In genomic region chr4:141636077-141636770, GRCh38 we compare ENCODE assay signal across 8 cellular contexts. TPM values are rescaled to one million over a fixed set of nuclear protein-coding genes. Genes with fewer than 3 reads are reported as not detected.
DNase-seq lines count a peak whose midpoint lies in the region; FAIRE-seq and TF ChIP-seq lines count a peak whose summit lies in the region.

IL15 (plus strand) TSS chr4:141636583; CDS start chr4:141719465, 82,882 bp downstream.

- no peak within 1 kb of the TSS for H4K91ac ChIP-seq in H1 (replicated peaks; ENCODE audit: insufficient read length, low read length)

- H3K9ac ChIP-seq in H1 (replicated peaks in 1 of 4; ENCODE audit: extremely low read depth in 1 of 4, low read depth in 3 of 4, low read length in 3 of 4): no peak within 1 kb of the TSS

- H3K4ac ChIP-seq in H1 (replicated peaks; ENCODE audit: insufficient read length, low read depth, low read length): no peak within 1 kb of the TSS

- peaks cover 0 to 4% (median under 1%) of the 10 kb centered on the region in 4 experiments; a peak in 2 of 7 replicates for H3K4me1 ChIP-seq in H1 (replicated peaks in 1 of 4; ENCODE audit: control insufficient read depth in 3 of 4, insufficient read depth in 4 of 4, low read length in 3 of 4)
- peaks cover 33% of the 10 kb centered on the region for H3K4me1 ChIP-seq in mononuclear cell (ENCODE audit: insufficient read depth, low read length)

- H3K27ac ChIP-seq in H1 (ENCODE audit: low read depth, low read length): no peak within 1 kb of the TSS

- H3K14ac ChIP-seq in H1 (ENCODE audit: insufficient read length): no peak within 1 kb of the TSS

- no peak within 1 kb of the TSS for H3K56ac ChIP-seq in H1 (replicated peaks; ENCODE audit: insufficient read length, low read depth, low read length)

- H3K36me3 ChIP-seq in H1 (ENCODE audit: control insufficient read depth in 2 of 4, insufficient read depth in 4 of 4, low read length in 3 of 4): no peaks in the 10 kb centered on the region

- no peak within 1 kb of the TSS for H2AK5ac ChIP-seq in H1 (ENCODE audit: low read depth, low read length)

- H3K18ac ChIP-seq in H1 (ENCODE audit: extremely low read depth, low read length): peak within 1 kb of the TSS; percentile 25; the same call in 1 of the 2 replicates

- no peak within 1 kb of the TSS for H2BK20ac ChIP-seq in H1 (ENCODE audit: low read length)

- H4K8ac ChIP-seq in H1 (ENCODE audit: extremely low read depth, insufficient read depth, low read length): 0 out of 2 replicates have a peak within 1 kb of the TSS, but pooled peaks have one; percentile 36

- POLR2A ChIA-PET in H1 (lab: Charles Lee; ENCODE audit: partially characterized antibody): interaction anchor here (1.6 kb wide), 1 partner anchor 11 kb away, joined by 4 read pairs; no protein-coding TSS in a partner anchor

- H2AFZ ChIP-seq in H1 (ENCODE audit: low read length): peak within 1 kb of the TSS; percentile 56

- H4K20me1 ChIP-seq in H1 (replicated peaks in 1 of 2; ENCODE audit: control insufficient read depth in 1 of 2, insufficient read depth in 2 of 2, low read length in 2 of 2): no peaks in the 10 kb centered on the region

- CTCF ChIA-PET in H1 (lab: Charles Lee; ENCODE audit: partially characterized antibody): interaction anchor here (0.8 to 3.5 kb wide), 5 partner anchors 11 to 144 kb away, joined by 3 to 12 read pairs (median 3); no protein-coding TSS in a partner anchor

- H3K79me2 ChIP-seq in H1 (ENCODE audit: control insufficient read depth in 1 of 2, insufficient read depth in 2 of 2, low read length in 2 of 2): no peaks in the 10 kb centered on the region

- no peak within 1 kb of the TSS for H3K23ac ChIP-seq in H1 (ENCODE audit: insufficient read length)

- whole genome bisulfite sequencing in H1 (ENCODE audit: extremely low coverage in 1 of 2, insufficient coverage in 1 of 2, insufficient read length in 1 of 2, insufficient replicate concordance in 2 of 2, low coverage in 1 of 2, low lambda C conversion rate in 2 of 2, missing lambda C conversion rate in 1 of 2), 2 experiments: 5% methylated on average over 40 of the region's 43 CpGs; no CpG with 5 or more reads in 1 of the 2 experiments

- H3K23me2 ChIP-seq in H1 (ENCODE audit: low read depth, low read length): peaks cover 8% of the 10 kb centered on the region

- no peaks in the 10 kb centered on the region for H3K79me1 ChIP-seq in H1 (ENCODE audit: low read depth, low read length)

- no peak for TF ChIP-seq RAD21 in H1 (IDR thresholded peaks at IDR 0.05 in 1 of 2, conservative IDR thresholded peaks at IDR 0.05 in 1 of 2; ENCODE audit: low read depth in 2 of 2, low read length in 2 of 2)

- FAIRE-seq in H54 (lab: Jason Lieb, UNC) (no peak), H1 (lab: Jason Lieb, UNC) (no peak)

- no peak for TF ChIP-seq CTCF in GM12865 (IDR thresholded peaks at IDR 0.05; ENCODE audit: insufficient read depth, low read depth, low read length, missing control alignments)
- TF ChIP-seq CTCF in H1 (IDR thresholded peaks at IDR 0.05; ENCODE audit: control extremely low read depth in 1 of 3, insufficient read depth in 1 of 3, low read depth in 1 of 3, low read length in 3 of 3): no peak

- no peak within 1 kb of the TSS for H2BK120ac ChIP-seq in H1 (replicated peaks; ENCODE audit: low read depth, low read length)

- H3K9me3 ChIP-seq in H1 (ENCODE audit: insufficient read depth in 2 of 2, low read depth in 1 of 2, low read length in 1 of 2) (no peaks in the 10 kb centered on the region), mononuclear cell (ENCODE audit: low read depth, low read length) (no peaks in the 10 kb centered on the region)

- H2BK12ac ChIP-seq in H1 (ENCODE audit: low read depth, low read length): 0 out of 2 replicates have a peak within 1 kb of the TSS, but pooled peaks have one; percentile 42

- peak within 1 kb of the TSS; percentile 67 to 83 for H3K4me2 ChIP-seq in H1 (ENCODE audit: insufficient read depth in 1 of 2, low read depth in 2 of 2, low read length in 2 of 2)

- no peak within 1 kb of the TSS for H4K5ac ChIP-seq in H1 (ENCODE audit: insufficient read length, low read depth, low read length)

- H3K4me3 ChIP-seq in GM12865 (ENCODE audit: low read depth, low read length) (peak within 1 kb of the TSS; percentile 75), H1 (ENCODE audit: extremely low read depth in 1 of 4, insufficient read depth in 2 of 4, low read depth in 3 of 4, low read length in 4 of 4) (peak within 1 kb of the TSS; percentile 46 to 85 (median 68)), mononuclear cell (ENCODE audit: low read length) (peak within 1 kb of the TSS; percentile 84)

- H3K27me3 ChIP-seq in H1 (replicated peaks in 1 of 4; ENCODE audit: control insufficient read depth in 3 of 4, extremely low read depth in 1 of 4, insufficient read depth in 3 of 4, low read length in 3 of 4) (peaks cover 1 to 20% (median 14%) of the 10 kb centered on the region in 4 experiments; a peak in 6 of 7 replicates), mononuclear cell (ENCODE audit: insufficient read depth, low read length) (peaks cover 6% of the 10 kb centered on the region)

- DNase-seq in GM12865 (ENCODE audit: low read depth) (peak; percentile 90), H54 (ENCODE audit: insufficient read length, low spot score) (peak; percentile 41), LoVo (ENCODE audit: low spot score) (peak; percentile 68), H1 (ENCODE audit: low read depth in 1 of 2, low spot score in 2 of 2) (peak; percentile 50 to 79), DMS114 treated with DMSO at 0.1 percent for 48 hours (lab: John Stamatoyannopoulos, UW; ENCODE audit: unreplicated experiment) (no peak)
- peak; percentile 81 for DNase-seq in activated CD8-positive, alpha-beta memory T cell treated with anti-CD3 and anti-CD28 coated beads for 24 hours
- DNase-seq in stimulated activated CD8-positive, alpha-beta memory T cell treated with anti-CD3 and anti-CD28 coated beads, Interleukin-4, amount 100 ng/mL, for 4 hours (ENCODE audit: low read depth in 2 of 2, low spot score in 1 of 2): peak; percentile 26 to 51

- no peak for TF ChIP-seq EP300 in H1 (IDR thresholded peaks at IDR 0.05; ENCODE audit: borderline replicate concordance in 1 of 2, low read depth in 2 of 2, low read length in 2 of 2)

- no peak within 1 kb of the TSS for H2BK5ac ChIP-seq in H1 (ENCODE audit: low read depth, low read length)

- H2BK15ac ChIP-seq in H1 (ENCODE audit: low read length): no peak within 1 kb of the TSS

- TF ChIP-seq POLR2A in H54 (IDR thresholded peaks at IDR 0.05; ENCODE audit: low read depth, low read length) (no peak), H1 (IDR thresholded peaks at IDR 0.05; ENCODE audit: control extremely low read depth in 1 of 2, low read depth in 2 of 2, low read length in 2 of 2) (no peak)

TF ChIP-seq in H1, 55 proteins besides CTCF, POLR2A, EP300 and RAD21 (continues in another document):
- TF ChIP-seq SIN3A (conservative IDR thresholded peaks at IDR 0.05 in 1 of 2, IDR thresholded peaks at IDR 0.05 in 1 of 2; ENCODE audit: low read depth in 1 of 2, low read length in 2 of 2) (peak in 1 of 2 experiments; percentile 38; a peak in 1 of 4 replicates), NANOG (IDR thresholded peaks at IDR 0.05; ENCODE audit: insufficient read depth, low read depth, low read length, poor library complexity, severe bottlenecking) (no peak), BACH1 (IDR thresholded peaks at IDR 0.05; ENCODE audit: low read length) (no peak), EZH2 (IDR thresholded peaks at IDR 0.05; ENCODE audit: low read depth, low read length, severe bottlenecking) (peak; percentile 34), KDM4A (IDR thresholded peaks at IDR 0.05; ENCODE audit: low read depth, low read length, severe bottlenecking) (peak; percentile 82), RBBP5 (IDR thresholded peaks at IDR 0.05; ENCODE audit: borderline replicate concordance, low read depth, low read length) (peak; percentile 33; the same call in 1 of the 2 replicates), YY1 (IDR thresholded peaks at IDR 0.05; ENCODE audit: low read depth, low read length) (no peak), FOSL1 (IDR thresholded peaks at IDR 0.05; ENCODE audit: insufficient read depth, low read depth, low read length) (no peak), CTBP2 (IDR thresholded peaks at IDR 0.05; ENCODE audit: borderline replicate concordance, insufficient read depth, insufficient read length, low read length) (peak; percentile 34), ASH2L (IDR thresholded peaks at IDR 0.05; ENCODE audit: low read length) (peak; percentile 90), ZNF274 (IDR thresholded peaks at IDR 0.05; ENCODE audit: borderline replicate concordance, extremely low read depth, low read length) (no peak), E2F6 (IDR thresholded peaks at IDR 0.05) (peak; percentile 19; the same call in 1 of the 2 replicates), USF2 (IDR thresholded peaks at IDR 0.05; ENCODE audit: low read length) (no peak), SP4 (IDR thresholded peaks at IDR 0.05; ENCODE audit: low read length) (no peak), SAP30 (IDR thresholded peaks at IDR 0.05; ENCODE audit: insufficient read depth, insufficient replicate concordance, low read length) (no peak)

RNA-seq across cellular contexts. Expression of gene IL15, which starts in this region (rescaled TPM):
- total RNA-seq in H1 (2021; fragmentation: NEBNext Ultra II Directional; extraction: Animal tissue kit (Norgen Biotek cat#: 25700)): 0.61 and 0.69 TPM in 2 replicates
- polyA plus RNA-seq in H1 (2011; rRNA removed): 0.28 and 0.30 TPM in 2 replicates
- 0.69 TPM for polyA plus RNA-seq in H1 (2011; cell fraction: cytosol; rRNA removed)
- 0.81 TPM for polyA plus RNA-seq in H1 (2011; cell fraction: nucleus; rRNA removed)
- 0.28 to 0.43 TPM (median 0.40 TPM) in 4 replicates for polyA plus RNA-seq in H1 (2012, experiment 1 of 2)
- 0.08 TPM for polyA plus RNA-seq in H1 (2012, experiment 2 of 2)
- 1.1 TPM for polyA plus RNA-seq in H1 (2013, experiment 1 of 2)
- polyA plus RNA-seq in H1 (2013, experiment 2 of 2): 1.2 TPM
- polyA minus RNA-seq in H1 (2011; rRNA and poly(A)+ RNA removed): 0.56 and 0.88 TPM in 2 replicates
- polyA minus RNA-seq in H1 (2011; cell fraction: cytosol; rRNA and poly(A)+ RNA removed): not detected
- polyA minus RNA-seq in H1 (2011; cell fraction: nucleus; rRNA and poly(A)+ RNA removed): 4.0 TPM
- 6.5 TPM for total RNA-seq in mononuclear cell
